Comparison of ENCODE assay signal across 12 cellular contexts in genomic region chr10:124600051-124600880, GRCh38.
"Had no signal": no experiment of that assay in that cellular context is flagged by ENCODE, and none has a peak within 500 bp of the region (broad histone marks: within the 10 kb centered on the region; RNA-seq: fewer than 3 reads in every experiment).

No MANE protein-coding gene starts in this region.

- H3K4me3 ChIP-seq: lung, transverse colon had no signal

- H3K27ac ChIP-seq: transverse colon had no signal

- DNase-seq: activated CD4-positive, alpha-beta T cell treated with anti-CD3 and anti-CD28 coated beads, Interleukin-2, amount 10 ng/mL, durations not matched to agents 24 days and 14 days; activated naive CD4-positive, alpha-beta T cell treated with anti-CD3 and anti-CD28 coated beads, Interleukin-2, amount 50 U/mL, for 16 hours; central memory CD4-positive, alpha-beta T cell; dermis blood vessel endothelial cell; hippocampal formation; kidney glomerular epithelial cell; stimulated activated CD4-positive, alpha-beta T cell treated with anti-CD3 and anti-CD28 coated beads, Interleukin-4, amount 100 ng/mL, for 1 hour; stimulated activated CD8-positive, alpha-beta memory T cell treated with anti-CD3 and anti-CD28 coated beads, Interleukin-4, amount 100 ng/mL, for 48 hours; transverse colon had no signal

- H3K27me3 Mint-ChIP-seq: activated T-helper 17 cell treated with anti-CD3 and anti-CD28 coated beads, Interleukin-2, amount 50 U/mL, for 72 hours; naive thymus-derived CD8-positive, alpha-beta T cell had no signal

- H3K4me3 Mint-ChIP-seq: activated CD4-positive, alpha-beta T cell treated with anti-CD3 and anti-CD28 coated beads, Interleukin-2, amount 10 ng/mL, durations not matched to agents 24 days and 14 days; activated T-helper 17 cell treated with anti-CD3 and anti-CD28 coated beads, Interleukin-2, amount 50 U/mL, for 72 hours had no signal

- H3K27ac Mint-ChIP-seq: activated CD4-positive, alpha-beta T cell treated with anti-CD3 and anti-CD28 coated beads, Interleukin-2, amount 10 ng/mL, durations not matched to agents 24 days and 14 days; activated T-helper 17 cell treated with anti-CD3 and anti-CD28 coated beads, Interleukin-2, amount 50 U/mL, for 72 hours had no signal

- H3K4me1 Mint-ChIP-seq: activated CD4-positive, alpha-beta T cell treated with anti-CD3 and anti-CD28 coated beads, Interleukin-2, amount 10 ng/mL, durations not matched to agents 24 days and 14 days had no signal

- H3K9me3 ChIP-seq: transverse colon had no signal

- H3K27me3 ChIP-seq: transverse colon had no signal

- H3K9me3 Mint-ChIP-seq: activated CD4-positive, alpha-beta T cell treated with anti-CD3 and anti-CD28 coated beads, Interleukin-2, amount 10 ng/mL, durations not matched to agents 24 days and 14 days; activated T-helper 17 cell treated with anti-CD3 and anti-CD28 coated beads, Interleukin-2, amount 50 U/mL, for 72 hours; naive thymus-derived CD8-positive, alpha-beta T cell had no signal

- H3K36me3 ChIP-seq: transverse colon had no signal
